Comparison of ENCODE assay signal across 8 cellular contexts in the genomic region with DNA sequence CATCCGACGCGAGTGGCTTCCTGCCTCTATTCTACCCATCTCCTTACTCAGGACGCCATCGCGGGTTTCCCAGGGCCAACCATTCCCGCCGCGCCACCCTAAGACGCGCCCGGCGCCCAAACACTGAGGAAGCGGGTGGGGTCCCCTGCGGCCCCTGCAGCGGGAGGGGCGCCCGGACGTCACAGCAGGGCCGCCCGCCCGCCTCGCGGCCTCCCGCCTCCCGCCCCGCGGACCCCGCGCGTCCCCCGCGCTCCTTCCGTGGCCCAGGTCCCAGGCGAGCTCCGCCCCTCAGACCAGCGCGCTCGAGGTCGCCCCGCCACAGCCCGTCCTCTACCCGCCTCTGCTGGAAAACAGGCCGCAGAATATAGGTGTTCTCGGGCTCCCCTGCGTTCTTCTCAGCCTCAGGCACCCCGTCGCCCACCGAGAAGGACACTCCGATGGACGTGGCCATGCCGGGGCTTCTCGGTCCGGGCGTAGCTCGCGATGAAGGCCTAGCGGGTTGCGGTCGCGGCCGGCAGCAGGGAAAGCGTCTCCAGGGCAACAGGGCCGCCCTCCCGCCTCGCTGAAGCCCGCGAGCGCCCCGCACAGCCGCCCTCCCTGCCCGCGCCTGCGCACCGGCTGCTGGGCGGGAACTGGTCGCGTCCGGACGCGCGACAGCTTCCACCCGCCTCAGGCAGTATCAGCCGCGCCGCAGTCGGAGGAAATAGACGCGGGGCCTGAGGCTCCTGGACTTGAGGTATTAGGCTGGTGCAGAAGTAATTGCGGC. TPM values are rescaled to one million over a fixed set of nuclear protein-coding genes. Genes with fewer than 3 reads are reported as not detected.
DNase-seq lines count a peak whose midpoint lies in the region; ATAC-seq and TF ChIP-seq lines count a peak whose summit lies in the region.

A gene (minus strand): TSS at position 539 of the 766 bp plus-strand sequence. CDS start 88 bp downstream, at position 451.

- H4K20me1 ChIP-seq in DOHH2 (ENCODE audit: control insufficient read depth, insufficient read depth, low read depth, low read length) = no peaks in the 10 kb centered on the region

- peak; percentile 90 for ATAC-seq in GM21825 (IDR thresholded peaks at IDR 0.05; ENCODE audit: unreplicated experiment)
- peak; percentile 96 for ATAC-seq in activated T-helper 17 cell treated with anti-CD3 and anti-CD28 coated beads, Interleukin-2, amount 50 U/mL, for 72 hours (replicated peaks)
- ATAC-seq in stimulated activated naive CD8-positive, alpha-beta T cell treated with anti-CD3 and anti-CD28 coated beads, Interleukin-15, Interleukin-2, amounts not matched to agents 100 U/mL and 50 U/mL, for 24 hours = peak; percentile 94

- H3K9me2 ChIP-seq in DOHH2 (replicated peaks; ENCODE audit: control insufficient read depth, low read length) = no peaks in the 10 kb centered on the region

- TF ChIP-seq CTCF in DOHH2 (IDR thresholded peaks at IDR 0.05; ENCODE audit: low read depth, low read length, poor library complexity, severe bottlenecking) = no peak
- no peak for TF ChIP-seq CTCF in nephron (IDR thresholded peaks at IDR 0.05; ENCODE audit: unreplicated experiment in 3 of 3)

- H3K27me3 Mint-ChIP-seq in activated T-helper 17 cell treated with anti-CD3 and anti-CD28 coated beads, Interleukin-2, amount 50 U/mL, for 72 hours = no peaks in the 10 kb centered on the region
- no peaks in the 10 kb centered on the region for H3K27me3 Mint-ChIP-seq in nephron (ENCODE audit: low read depth)

- peak within 1 kb of the TSS; percentile 86 for H3K4me3 Mint-ChIP-seq in activated T-helper 17 cell treated with anti-CD3 and anti-CD28 coated beads, Interleukin-2, amount 50 U/mL, for 72 hours
- peak within 1 kb of the TSS; percentile 96 to 97 (median 96) for H3K4me3 Mint-ChIP-seq in nephron

- H3K4me2 ChIP-seq in DOHH2 (ENCODE audit: low read length) = peak within 1 kb of the TSS; percentile 77

- H3K79me2 ChIP-seq in DOHH2 (ENCODE audit: control insufficient read depth, low read length) = peaks cover 14% of the 10 kb centered on the region

- peaks cover 7% of the 10 kb centered on the region for H3F3A ChIP-seq in DOHH2 (ENCODE audit: control insufficient read depth, insufficient read depth)

- no peaks in the 10 kb centered on the region for H3K27me3 ChIP-seq in DOHH2 (ENCODE audit: control insufficient read depth, low read length)

- no peaks in the 10 kb centered on the region for H3K9me3 Mint-ChIP-seq in activated T-helper 17 cell treated with anti-CD3 and anti-CD28 coated beads, Interleukin-2, amount 50 U/mL, for 72 hours
- no peaks in the 10 kb centered on the region for H3K9me3 Mint-ChIP-seq in nephron

- peaks cover 12% of the 10 kb centered on the region for H3K36me3 Mint-ChIP-seq in activated T-helper 17 cell treated with anti-CD3 and anti-CD28 coated beads, Interleukin-2, amount 50 U/mL, for 72 hours (ENCODE audit: low read depth)
- peaks cover 10% of the 10 kb centered on the region for H3K36me3 Mint-ChIP-seq in nephron (ENCODE audit: low read depth)

- peaks cover 3% of the 10 kb centered on the region for H3K36me3 ChIP-seq in DOHH2 (ENCODE audit: control insufficient read depth, low read length)

- no peaks in the 10 kb centered on the region for H3K9me3 ChIP-seq in DOHH2 (ENCODE audit: control insufficient read depth, insufficient read depth, low read length)

- DNase-seq in Kasumi-1 (lab: John Stamatoyannopoulos, UW) (peak; percentile 74 to 79), RPMI8226 (peak; percentile 95), fibroblast of peridontal ligament (ENCODE audit: extremely low read depth) (peak; percentile 80)
- DNase-seq in stimulated activated naive CD8-positive, alpha-beta T cell treated with anti-CD3 and anti-CD28 coated beads, Interleukin-15, Interleukin-2, amounts not matched to agents 100 U/mL and 50 U/mL, for 24 hours = peak; percentile 89

- H3K27ac Mint-ChIP-seq in activated T-helper 17 cell treated with anti-CD3 and anti-CD28 coated beads, Interleukin-2, amount 50 U/mL, for 72 hours = peak within 1 kb of the TSS; percentile 93
- peak within 1 kb of the TSS; percentile 92 to 99 (median 98) for H3K27ac Mint-ChIP-seq in nephron

- peak within 1 kb of the TSS; percentile 70 for H3K27ac ChIP-seq in DOHH2 (ENCODE audit: low read depth, low read length)

- peak within 1 kb of the TSS; percentile 91 for H3K4me3 ChIP-seq in DOHH2 (ENCODE audit: low read length)

- H3K4me1 Mint-ChIP-seq in activated T-helper 17 cell treated with anti-CD3 and anti-CD28 coated beads, Interleukin-2, amount 50 U/mL, for 72 hours = peaks cover 6% of the 10 kb centered on the region
- H3K4me1 Mint-ChIP-seq in nephron = peaks cover 6% of the 10 kb centered on the region

- H3K4me1 ChIP-seq in DOHH2 (ENCODE audit: control insufficient read depth, low read length) = peaks cover 10% of the 10 kb centered on the region

RNA-seq across cellular contexts. Expression of the gene that starts here (rescaled TPM):
- total RNA-seq in activated T-helper 17 cell treated with anti-CD3 and anti-CD28 coated beads, Interleukin-2, amount 50 U/mL, for 72 hours = 10 to 100 TPM in 1 of 2 donors, 1 to 10 TPM in 1; 9.6 to 11.3 TPM

Comparison
In these comparisons a context has a peak if more than half of its experiments do, and no peak if none do; other contexts are left out.
1. Peak in every context shown above with its lines: DNase-seq, ATAC-seq, H3K4me3 ChIP-seq and H3K27ac ChIP-seq.